In the genomic region with DNA sequence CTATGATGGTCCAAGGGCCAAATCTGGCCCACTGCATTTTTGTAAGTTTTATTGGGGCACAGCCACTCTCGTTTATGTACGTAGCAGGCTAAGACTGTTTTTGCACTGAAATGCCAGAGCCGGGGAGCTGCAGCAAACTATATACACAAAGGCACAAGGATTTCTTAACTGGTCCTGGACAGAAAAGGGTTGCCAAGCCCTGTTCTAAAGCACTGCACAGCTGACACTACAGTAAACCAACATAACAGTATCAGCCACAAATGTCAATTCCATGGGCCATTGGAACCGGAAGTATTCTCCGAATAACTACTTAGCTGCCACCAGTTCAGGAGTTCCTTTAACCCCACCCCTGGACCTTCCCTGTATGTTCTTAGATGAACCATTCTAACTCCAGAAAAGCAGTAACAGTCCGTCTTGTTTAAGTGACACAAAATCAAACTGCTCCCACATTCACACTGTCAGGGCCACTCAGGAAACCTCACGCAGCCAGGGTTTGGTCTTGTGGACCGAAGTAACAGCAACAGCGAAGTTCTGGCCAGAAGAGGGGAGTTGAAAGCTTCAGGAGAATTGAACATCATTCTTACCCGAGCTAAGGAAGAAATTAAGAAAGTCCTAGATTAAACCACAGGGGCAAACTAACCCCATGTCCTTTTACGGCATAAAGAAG, we compare ENCODE assay signal across 1 cellular context.
TF ChIP-seq lines count a peak whose summit lies in the region.

No MANE protein-coding gene starts in this region.

TF ChIP-seq in HepG2, 621 proteins besides CTCF, POLR2A, EP300 and RAD21 (continued from another document):
- TF ChIP-seq, protein P1, sequence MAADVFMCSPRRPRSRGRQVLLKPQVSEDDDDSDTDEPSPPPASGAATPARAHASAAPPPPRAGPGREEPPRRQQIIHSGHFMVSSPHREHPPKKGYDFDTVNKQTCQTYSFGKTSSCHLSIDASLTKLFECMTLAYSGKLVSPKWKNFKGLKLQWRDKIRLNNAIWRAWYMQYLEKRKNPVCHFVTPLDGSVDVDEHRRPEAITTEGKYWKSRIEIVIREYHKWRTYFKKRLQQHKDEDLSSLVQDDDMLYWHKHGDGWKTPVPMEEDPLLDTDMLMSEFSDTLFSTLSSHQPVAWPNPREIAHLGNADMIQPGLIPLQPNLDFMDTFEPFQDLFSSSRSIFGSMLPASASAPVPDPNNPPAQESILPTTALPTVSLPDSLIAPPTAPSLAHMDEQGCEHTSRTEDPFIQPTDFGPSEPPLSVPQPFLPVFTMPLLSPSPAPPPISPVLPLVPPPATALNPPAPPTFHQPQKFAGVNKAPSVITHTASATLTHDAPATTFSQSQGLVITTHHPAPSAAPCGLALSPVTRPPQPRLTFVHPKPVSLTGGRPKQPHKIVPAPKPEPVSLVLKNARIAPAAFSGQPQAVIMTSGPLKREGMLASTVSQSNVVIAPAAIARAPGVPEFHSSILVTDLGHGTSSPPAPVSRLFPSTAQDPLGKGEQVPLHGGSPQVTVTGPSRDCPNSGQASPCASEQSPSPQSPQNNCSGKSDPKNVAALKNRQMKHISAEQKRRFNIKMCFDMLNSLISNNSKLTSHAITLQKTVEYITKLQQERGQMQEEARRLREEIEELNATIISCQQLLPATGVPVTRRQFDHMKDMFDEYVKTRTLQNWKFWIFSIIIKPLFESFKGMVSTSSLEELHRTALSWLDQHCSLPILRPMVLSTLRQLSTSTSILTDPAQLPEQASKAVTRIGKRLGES (CRISPR knock-in tag; IDR thresholded peaks at IDR 0.05; ENCODE audit: borderline replicate concordance) = no peak
- TF ChIP-seq TBL1XR1 (IDR thresholded peaks at IDR 0.05; ENCODE audit: borderline replicate concordance, low read length, partially characterized antibody) (no peak), RBM22 (optimal IDR thresholded peaks at IDR 0.05; ENCODE audit: low read length) (peak; percentile 46)
- TF ChIP-seq, protein P2, sequence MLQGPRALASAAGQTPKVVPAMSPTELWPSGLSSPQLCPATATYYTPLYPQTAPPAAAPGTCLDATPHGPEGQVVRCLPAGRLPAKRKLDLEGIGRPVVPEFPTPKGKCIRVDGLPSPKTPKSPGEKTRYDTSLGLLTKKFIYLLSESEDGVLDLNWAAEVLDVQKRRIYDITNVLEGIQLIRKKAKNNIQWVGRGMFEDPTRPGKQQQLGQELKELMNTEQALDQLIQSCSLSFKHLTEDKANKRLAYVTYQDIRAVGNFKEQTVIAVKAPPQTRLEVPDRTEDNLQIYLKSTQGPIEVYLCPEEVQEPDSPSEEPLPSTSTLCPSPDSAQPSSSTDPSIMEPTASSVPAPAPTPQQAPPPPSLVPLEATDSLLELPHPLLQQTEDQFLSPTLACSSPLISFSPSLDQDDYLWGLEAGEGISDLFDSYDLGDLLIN (CRISPR knock-in tag; IDR thresholded peaks at IDR 0.05; ENCODE audit: borderline replicate concordance) = no peak
